ENCODE assay signal across 19 cellular contexts in genomic region chr11:14538271-14538925, GRCh38. TPM values are rescaled to one million over a fixed set of nuclear protein-coding genes. Genes with fewer than 3 reads are reported as not detected.
A peak's percentile ranks its signal among the peaks of the same experiment; 100 is the strongest.
DNase-seq lines count a peak whose midpoint lies in the region; ATAC-seq and TF ChIP-seq lines count a peak whose summit lies in the region.
"Had no signal": no experiment of that assay in that cellular context is flagged by ENCODE, and none has a peak within 500 bp of the region (broad histone marks: within the 10 kb centered on the region; RNA-seq: fewer than 3 reads in every experiment).

No MANE protein-coding gene starts in this region.

- no peak for ATAC-seq in CD4-positive, alpha-beta T cell (ENCODE audit: poor library complexity)
- ATAC-seq in naive thymus-derived CD4-positive, alpha-beta T cell = no peak
- ATAC-seq in GM19463 (IDR thresholded peaks at IDR 0.05; ENCODE audit: unreplicated experiment) = no peak
- ATAC-seq: HepG2 had no signal

- no peak for TF ChIP-seq CTCF in CD4-positive, alpha-beta T cell (IDR thresholded peaks at IDR 0.05)
- no peak for TF ChIP-seq CTCF in brain (conservative IDR thresholded peaks at IDR 0.05)

- H3K9me3 Mint-ChIP-seq in CD4-positive, alpha-beta T cell = no peaks in the 10 kb centered on the region
- no peaks in the 10 kb centered on the region for H3K9me3 Mint-ChIP-seq in brain
- H3K9me3 Mint-ChIP-seq in naive thymus-derived CD4-positive, alpha-beta T cell = no peaks in the 10 kb centered on the region
- H3K9me3 Mint-ChIP-seq: CD14-positive monocyte, memory B cell had no signal

- H3K9me3 ChIP-seq in CD4-positive, alpha-beta T cell (ENCODE audit: control insufficient read depth, low read length) = no peaks in the 10 kb centered on the region
- no peaks in the 10 kb centered on the region for H3K9me3 ChIP-seq in naive thymus-derived CD4-positive, alpha-beta T cell (ENCODE audit: control insufficient read depth in 2 of 3, low read length in 3 of 3)
- H3K9me3 ChIP-seq: MG63 had no signal

- peaks cover 42% of the 10 kb centered on the region for H3K4me1 Mint-ChIP-seq in CD4-positive, alpha-beta T cell (ENCODE audit: low read depth)
- H3K4me1 Mint-ChIP-seq in brain = peaks cover 27% of the 10 kb centered on the region
- peaks cover 9 to 55% (median 45%) of the 10 kb centered on the region in 7 donors for H3K4me1 Mint-ChIP-seq in naive thymus-derived CD4-positive, alpha-beta T cell

- intact Hi-C loops in CD4-positive, alpha-beta T cell (cut with DNase I, micrococcal nuclease) = loop anchor here (5.0 to 10.0 kb wide), 5 partner anchors 229 to 536 kb away; partner anchors contain the start of genes CALCB (in 1 of the 2) and CYP2R1 (in 1 of the 2)
- intact Hi-C loops in naive thymus-derived CD4-positive, alpha-beta T cell (cut with micrococcal nuclease) = loop anchor here (5.0 to 10.0 kb wide), 2 partner anchors 354 to 666 kb away; partner anchors contain the start of gene CYP2R1 (in 1 of the 2)

- no peaks in the 10 kb centered on the region for H3K36me3 ChIP-seq in naive thymus-derived CD4-positive, alpha-beta T cell (ENCODE audit: control insufficient read depth in 2 of 3, insufficient read depth in 3 of 3, low read length in 3 of 3)
- H3K36me3 ChIP-seq: MG63 had no signal

- no peak overlapping the region for H3K4me3 Mint-ChIP-seq in CD4-positive, alpha-beta T cell
- peak overlapping the region in 2 of 5 experiments; percentile 17 to 74 for H3K4me3 Mint-ChIP-seq in brain
- H3K4me3 Mint-ChIP-seq in naive thymus-derived CD4-positive, alpha-beta T cell = peak overlapping the region in 3 of 10 donors; percentile 23 to 72 (median 42)
- H3K4me3 Mint-ChIP-seq: CD14-positive monocyte, memory B cell had no signal

- peaks cover 0 to 17% of the 10 kb centered on the region in 2 donors for H3K4me1 ChIP-seq in naive thymus-derived CD4-positive, alpha-beta T cell (ENCODE audit: control insufficient read depth in 2 of 2, insufficient read depth in 2 of 2, low read length in 2 of 2)

- H3K27ac Mint-ChIP-seq in CD4-positive, alpha-beta T cell = peak overlapping the region; percentile 69
- peak overlapping the region in 3 of 5 experiments; percentile 49 to 91 (median 83) for H3K27ac Mint-ChIP-seq in brain
- H3K27ac Mint-ChIP-seq in naive thymus-derived CD4-positive, alpha-beta T cell = peak overlapping the region; percentile 18 to 99 (median 77)
- H3K27ac Mint-ChIP-seq: memory B cell had no signal

- DNase-seq in CD4-positive, alpha-beta T cell = no peak
- DNase-seq in G401 (ENCODE audit: low spot score) (peak; percentile 97), NAMALWA (ENCODE audit: low spot score) (no peak), NCI-H526 treated with DMSO at 0.1 percent for 48 hours (lab: John Stamatoyannopoulos, UW) (no peak)
- no peak for DNase-seq in naive thymus-derived CD4-positive, alpha-beta T cell
- DNase-seq: activated CD4-positive, alpha-beta T cell treated with anti-CD3 and anti-CD28 coated beads for 48 hours; activated effector memory CD4-positive, alpha-beta T cell treated with Interleukin-2 at 50 U/mL for 16 hours; foreskin fibroblast; MG63; NCI-H2107; occipital lobe; stimulated activated naive CD4-positive, alpha-beta T cell treated with Interleukin-2 at 50 U/mL for 16 hours; T1000 had no signal

- H3K36me3 Mint-ChIP-seq in CD4-positive, alpha-beta T cell (ENCODE audit: low read depth) = no peaks in the 10 kb centered on the region
- no peaks in the 10 kb centered on the region for H3K36me3 Mint-ChIP-seq in brain
- H3K36me3 Mint-ChIP-seq in naive thymus-derived CD4-positive, alpha-beta T cell = peaks cover 0 to 23% (median 0%) of the 10 kb centered on the region in 5 donors
- H3K36me3 Mint-ChIP-seq: CD14-positive monocyte, memory B cell had no signal

- no peak overlapping the region for H3K27ac ChIP-seq in CD4-positive, alpha-beta T cell (ENCODE audit: low read depth, low read length)
- peak overlapping the region; percentile 21 for H3K27ac ChIP-seq in naive thymus-derived CD4-positive, alpha-beta T cell (ENCODE audit: low read depth, low read length)

- CTCF ChIA-PET in CD4-positive, alpha-beta T cell (lab: Charles Lee) = interaction anchor here (0.9 to 1.6 kb wide), 4 partner anchors 19 to 225 kb away, joined by 3 to 10 read pairs (median 3); no protein-coding TSS in a partner anchor
- CTCF ChIA-PET in naive thymus-derived CD4-positive, alpha-beta T cell (lab: Charles Lee) = interaction anchor here (1.1 to 2.3 kb wide), 5 partner anchors 98 to 370 kb away, joined by 3 to 8 read pairs (median 4); no protein-coding TSS in a partner anchor

- no peaks in the 10 kb centered on the region for H3K27me3 Mint-ChIP-seq in CD4-positive, alpha-beta T cell
- peaks cover 6% of the 10 kb centered on the region for H3K27me3 Mint-ChIP-seq in brain
- H3K27me3 Mint-ChIP-seq in naive thymus-derived CD4-positive, alpha-beta T cell = no peaks in the 10 kb centered on the region
- H3K27me3 Mint-ChIP-seq: memory B cell had no signal

- no peak overlapping the region for H3K4me3 ChIP-seq in naive thymus-derived CD4-positive, alpha-beta T cell (ENCODE audit: low read length)
- H3K4me3 ChIP-seq: GM12878, MG63 had no signal

- POLR2A ChIA-PET in CD4-positive, alpha-beta T cell (lab: Charles Lee) = interaction anchor here (1.1 to 1.8 kb wide), 4 partner anchors 40 to 227 kb away, joined by 3 to 10 read pairs (median 5); no protein-coding TSS in a partner anchor
- POLR2A ChIA-PET in naive thymus-derived CD4-positive, alpha-beta T cell (lab: Charles Lee) = interaction anchor here (0.7 to 2.0 kb wide), 4 partner anchors 15 to 354 kb away, joined by 3 to 8 read pairs (median 4); partner anchors contain the start of gene CYP2R1

- in situ Hi-C loops in G401 (cut with HindIII; ENCODE audit: low sequenced_read_pairs) = no loop called here

- H3K27me3 ChIP-seq in CD4-positive, alpha-beta T cell (ENCODE audit: control insufficient read depth, insufficient read depth, low read length) = no peaks in the 10 kb centered on the region
- H3K27me3 ChIP-seq in naive thymus-derived CD4-positive, alpha-beta T cell (ENCODE audit: control insufficient read depth in 2 of 2, insufficient read depth in 2 of 2, low read length in 2 of 2) = no peaks in the 10 kb centered on the region
- H3K27me3 ChIP-seq: MG63 had no signal

RNA-seq across cellular contexts. Expression of gene PSMA1, which starts 18.2 kb away (rescaled TPM):
- 100 to 1,000 TPM; 170 to 175 TPM for total RNA-seq in CD4-positive, alpha-beta T cell
- 389 and 414 TPM in 2 replicates for total RNA-seq in G401 (2014; rRNA removed; shearing (Covaris generic))
- polyA plus RNA-seq in brain (ENCODE audit: insufficient read depth, low read depth, low replicate concordance) = 58.6 TPM
- total RNA-seq in naive thymus-derived CD4-positive, alpha-beta T cell = 100 to 1,000 TPM; 103 to 253 (median 120) TPM
- polyA plus RNA-seq in naive thymus-derived CD4-positive, alpha-beta T cell = 100 to 1,000 TPM; 128 to 171 TPM

RNA-seq across cellular contexts. Expression of gene COPB1, which starts 38.8 kb away (rescaled TPM):
- total RNA-seq in CD4-positive, alpha-beta T cell = 10 to 100 TPM; 93.1 to 95.9 TPM
- total RNA-seq in G401 (2014; rRNA removed; shearing (Covaris generic)) = 184 and 226 TPM in 2 replicates
- 23.1 TPM for polyA plus RNA-seq in brain (ENCODE audit: insufficient read depth, low read depth, low replicate concordance)
- total RNA-seq in naive thymus-derived CD4-positive, alpha-beta T cell = 100 to 1,000 TPM in 1 of 5 experiments, 10 to 100 TPM in 4; 73.4 to 102 (median 75.9) TPM
- 10 to 100 TPM; 57.8 to 81.2 TPM for polyA plus RNA-seq in naive thymus-derived CD4-positive, alpha-beta T cell
